In genomic region chr12:50764861-50765324, GRCh38 we compare ENCODE assay signal across 1 cellular context.
A peak's percentile ranks its signal among the peaks of the same experiment; 100 is the strongest.
TF ChIP-seq lines count a peak whose summit lies in the region.

No MANE protein-coding gene starts in this region.

TF ChIP-seq in K562, 482 proteins besides CTCF, POLR2A, EP300 and RAD21 (continued from another document):
- peak; percentile 11; the same call in 1 of the 2 replicates for TF ChIP-seq AFF4 (CRISPR knock-in tag; IDR thresholded peaks at IDR 0.05)
- no peak for TF ChIP-seq TAL1 (IDR thresholded peaks at IDR 0.05)
- TF ChIP-seq SREBF2 (CRISPR knock-in tag; IDR thresholded peaks at IDR 0.05) = no peak
- TF ChIP-seq HNRNPL (IDR thresholded peaks at IDR 0.05; ENCODE audit: low read depth, low read length) = no peak
- no peak for TF ChIP-seq MAFK (IDR thresholded peaks at IDR 0.05; ENCODE audit: low read length)
- no peak for TF ChIP-seq HNRNPK (IDR thresholded peaks at IDR 0.05; ENCODE audit: low read depth, low read length, poor library complexity, severe bottlenecking)
- no peak for TF ChIP-seq ZNF518B (CRISPR knock-in tag; IDR thresholded peaks at IDR 0.05)
- TF ChIP-seq NRF1 (conservative IDR thresholded peaks at IDR 0.05 in 1 of 2, IDR thresholded peaks at IDR 0.05 in 1 of 2) = peak; percentile 22 to 59; a peak in 2 of 4 replicates
- no peak for TF ChIP-seq RBBP5 (IDR thresholded peaks at IDR 0.05; ENCODE audit: borderline replicate concordance, insufficient read depth, low read length, poor library complexity, severe bottlenecking)
- TF ChIP-seq SOX6 (IDR thresholded peaks at IDR 0.05) = no peak
- TF ChIP-seq, protein P1, sequence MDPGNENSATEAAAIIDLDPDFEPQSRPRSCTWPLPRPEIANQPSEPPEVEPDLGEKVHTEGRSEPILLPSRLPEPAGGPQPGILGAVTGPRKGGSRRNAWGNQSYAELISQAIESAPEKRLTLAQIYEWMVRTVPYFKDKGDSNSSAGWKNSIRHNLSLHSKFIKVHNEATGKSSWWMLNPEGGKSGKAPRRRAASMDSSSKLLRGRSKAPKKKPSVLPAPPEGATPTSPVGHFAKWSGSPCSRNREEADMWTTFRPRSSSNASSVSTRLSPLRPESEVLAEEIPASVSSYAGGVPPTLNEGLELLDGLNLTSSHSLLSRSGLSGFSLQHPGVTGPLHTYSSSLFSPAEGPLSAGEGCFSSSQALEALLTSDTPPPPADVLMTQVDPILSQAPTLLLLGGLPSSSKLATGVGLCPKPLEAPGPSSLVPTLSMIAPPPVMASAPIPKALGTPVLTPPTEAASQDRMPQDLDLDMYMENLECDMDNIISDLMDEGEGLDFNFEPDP (CRISPR knock-in tag; IDR thresholded peaks at IDR 0.05) = no peak
- TF ChIP-seq SAFB2 (IDR thresholded peaks at IDR 0.05; ENCODE audit: borderline replicate concordance, low read depth, low read length, severe bottlenecking) = no peak
- peak in 1 of 2 experiments; percentile 27 for TF ChIP-seq AFF1 (IDR thresholded peaks at IDR 0.05; ENCODE audit: low read depth in 1 of 2, partially characterized antibody in 2 of 2)
- TF ChIP-seq TGIF2 (CRISPR knock-in tag; IDR thresholded peaks at IDR 0.05) = no peak
- no peak for TF ChIP-seq PHF8 (IDR thresholded peaks at IDR 0.05; ENCODE audit: borderline replicate concordance, low read length)
- no peak for TF ChIP-seq HCFC1 (IDR thresholded peaks at IDR 0.05; ENCODE audit: low read depth, low read length)
- no peak for TF ChIP-seq ZNF274 (IDR thresholded peaks at IDR 0.05; ENCODE audit: borderline replicate concordance, low read depth, low read length)
- TF ChIP-seq ZFP1 (CRISPR knock-in tag; IDR thresholded peaks at IDR 0.05) = no peak
